9 cellular contexts compared by ENCODE assay signal in genomic region chr19:10593820-10594637, GRCh38. TPM values are rescaled to one million over a fixed set of nuclear protein-coding genes. Genes with fewer than 3 reads are reported as not detected.
DNase-seq lines count a peak whose midpoint lies in the region; ATAC-seq and TF ChIP-seq lines count a peak whose summit lies in the region.
"Had no signal": no experiment of that assay in that cellular context is flagged by ENCODE, and none has a peak within 500 bp of the region (broad histone marks: within the 10 kb centered on the region; RNA-seq: fewer than 3 reads in every experiment).

No MANE protein-coding gene starts in this region.

- TF ChIP-seq POLR2A in Peyer's patch (IDR thresholded peaks at IDR 0.05) (no peak), spleen (IDR thresholded peaks at IDR 0.05) (no peak)

- ATAC-seq in GM18907 (IDR thresholded peaks at IDR 0.05; ENCODE audit: unreplicated experiment) (peak; percentile 54), left cardiac atrium (peak; percentile 66 to 73), GM21737 (IDR thresholded peaks at IDR 0.05; ENCODE audit: unreplicated experiment) (no peak)

- TF ChIP-seq CTCF in Peyer's patch (IDR thresholded peaks at IDR 0.05) (no peak), spleen (IDR thresholded peaks at IDR 0.05 in 8 of 11, conservative IDR thresholded peaks at IDR 0.05 in 3 of 11) (no peak)

- peak overlapping the region in 3 of 7 donors; percentile 1 to 74 (median 61) for H3K27ac Mint-ChIP-seq in CD4-positive, alpha-beta memory T cell

- CTCF ChIA-PET in CD4-positive, alpha-beta memory T cell (lab: Charles Lee; ENCODE audit: partially characterized antibody) = interaction anchor here (1.1 to 2.1 kb wide), 2 partner anchors 13 to 51 kb away, joined by 5 to 13 read pairs; no protein-coding TSS in a partner anchor

- H3K27ac ChIP-seq in Peyer's patch (peak overlapping the region in 1 of 4 donors; percentile 66), spleen (peak overlapping the region in 7 of 8 donors; percentile 51 to 89 (median 84))
- H3K27ac ChIP-seq in CD4-positive, alpha-beta memory T cell (ENCODE audit: low read depth, low read length) = no peak overlapping the region

- intact Hi-C loops in left cardiac atrium (cut with DNase I) = no loop called here
- intact Hi-C loops in spleen (cut with DNase I; ENCODE audit: low total_unique reads) = no loop called here
- intact Hi-C loops in CD4-positive, alpha-beta memory T cell (cut with micrococcal nuclease) = no loop called here

- no peaks in the 10 kb centered on the region for H3K36me3 Mint-ChIP-seq in CD4-positive, alpha-beta memory T cell

- H3K27me3 Mint-ChIP-seq in CD4-positive, alpha-beta memory T cell = no peaks in the 10 kb centered on the region

- H3K9me3 ChIP-seq in Peyer's patch (no peaks in the 10 kb centered on the region), spleen (no peaks in the 10 kb centered on the region)
- H3K9me3 ChIP-seq in CD4-positive, alpha-beta memory T cell (ENCODE audit: control insufficient read depth in 1 of 2, low read length in 2 of 2) = no peaks in the 10 kb centered on the region

- peaks cover 9 to 26% (median 16%) of the 10 kb centered on the region in 4 donors for H3K4me1 Mint-ChIP-seq in CD4-positive, alpha-beta memory T cell

- no peaks in the 10 kb centered on the region for H3K9me3 Mint-ChIP-seq in CD4-positive, alpha-beta memory T cell

- WGBS in spleen, 5 donors = 56 to 70% (median 62%) methylated on average over 8 to 9 of the region's 9 CpGs

- POLR2A ChIA-PET in CD4-positive, alpha-beta memory T cell (lab: Charles Lee; ENCODE audit: partially characterized antibody) = interaction anchor here (1.5 kb wide), 1 partner anchor 11 kb away, joined by 5 read pairs; no protein-coding TSS in a partner anchor

- DNase-seq in Peyer's patch (peak in 2 of 3 donors; percentile 71 to 77), left cardiac atrium (no peak), spleen (peak; percentile 84), NOMO-1 treated with DMSO at 0.1 percent for 48 hours (lab: John Stamatoyannopoulos, UW; ENCODE audit: unreplicated experiment) (no peak), dermis blood vessel endothelial cell (no peak)
- no peak for DNase-seq in CD4-positive, alpha-beta memory T cell
- DNase-seq: effector CD4-positive, alpha-beta T cell had no signal

- H3K4me3 ChIP-seq in Peyer's patch (no peak overlapping the region), spleen (peak overlapping the region in 1 of 8 donors; percentile 53)
- no peak overlapping the region for H3K4me3 ChIP-seq in CD4-positive, alpha-beta memory T cell (ENCODE audit: low read length in 2 of 2)

- H3K27me3 ChIP-seq in Peyer's patch (no peaks in the 10 kb centered on the region), spleen (replicated peaks in 1 of 7) (peaks cover 0 to 2% (median 0%) of the 10 kb centered on the region in 7 donors)
- no peaks in the 10 kb centered on the region for H3K27me3 ChIP-seq in CD4-positive, alpha-beta memory T cell (ENCODE audit: insufficient read depth, low read length)

- H3K36me3 ChIP-seq in Peyer's patch (no peaks in the 10 kb centered on the region), spleen (no peaks in the 10 kb centered on the region)
- no peaks in the 10 kb centered on the region for H3K36me3 ChIP-seq in CD4-positive, alpha-beta memory T cell (ENCODE audit: insufficient read depth, low read length)

- no peak overlapping the region for H3K4me3 Mint-ChIP-seq in CD4-positive, alpha-beta memory T cell

- H3K4me1 ChIP-seq in Peyer's patch (peaks cover 0 to 15% (median 6%) of the 10 kb centered on the region in 4 donors), spleen (peaks cover 14 to 78% (median 43%) of the 10 kb centered on the region in 6 donors)
- peaks cover 20% of the 10 kb centered on the region for H3K4me1 ChIP-seq in CD4-positive, alpha-beta memory T cell (ENCODE audit: insufficient read depth, low read length)

RNA-seq across cellular contexts. Expression of gene AP1M2, which starts 6.9 kb away (rescaled TPM):
- total RNA-seq in Peyer's patch = 100 to 1,000 TPM in 1 of 4 donors, 10 to 100 TPM in 3; 60.2 to 102 (median 82.5) TPM
- under 1 TPM in 1 of 2 donors, not detected in 1; 0.55 TPM for total RNA-seq in left cardiac atrium
- 1 to 10 TPM in 3 of 7 donors, under 1 TPM in 3, not detected in 1; 0.65 to 2.1 (median 0.93) TPM for total RNA-seq in spleen
- polyA plus RNA-seq in spleen = under 1 TPM; 0.09 to 0.83 (median 0.74) TPM
- total RNA-seq in CD4-positive, alpha-beta memory T cell = not detected
- polyA plus RNA-seq in CD4-positive, alpha-beta memory T cell = not detected
- 0.17 TPM in 1 of 2 replicates, not detected in the other for total RNA-seq in dermis blood vessel endothelial cell

RNA-seq across cellular contexts. Expression of gene CDKN2D, which starts 25.2 kb away (rescaled TPM):
- total RNA-seq in Peyer's patch (1 to 10 TPM; 3.3 to 7.7 (median 6.4) TPM), left cardiac atrium (1 to 10 TPM; 6.6 TPM), spleen (10 to 100 TPM; 24.7 to 69.6 (median 44.5) TPM), dermis blood vessel endothelial cell (4.6 and 7.6 TPM in 2 replicates)
- 10 to 100 TPM; 30.0 to 35.4 (median 33.5) TPM for polyA plus RNA-seq in spleen
- 10 to 100 TPM; 25.6 to 29.2 TPM for total RNA-seq in CD4-positive, alpha-beta memory T cell
- 100 to 1,000 TPM; 130 to 159 TPM for polyA plus RNA-seq in CD4-positive, alpha-beta memory T cell

RNA-seq across cellular contexts. Expression of gene KRI1, which starts 28.2 kb away (rescaled TPM):
- total RNA-seq in Peyer's patch = 10 to 100 TPM; 16.3 to 97.4 (median 20.0) TPM
- 10 to 100 TPM; 11.0 to 15.0 TPM for total RNA-seq in left cardiac atrium
- total RNA-seq in spleen = 10 to 100 TPM; 24.9 to 39.6 (median 31.4) TPM
- 10 to 100 TPM; 31.5 to 43.3 (median 39.1) TPM for polyA plus RNA-seq in spleen
- total RNA-seq in CD4-positive, alpha-beta memory T cell = 10 to 100 TPM; 72.7 to 73.0 TPM
- 10 to 100 TPM in 1 of 2 donors, 1 to 10 TPM in 1; 3.2 to 36.3 TPM for polyA plus RNA-seq in CD4-positive, alpha-beta memory T cell
- 8.6 and 11.2 TPM in 2 replicates for total RNA-seq in dermis blood vessel endothelial cell

RNA-seq across cellular contexts. Expression of gene SLC44A2, which starts 31.3 kb away (rescaled TPM):
- 10 to 100 TPM; 24.2 to 81.7 (median 57.6) TPM for total RNA-seq in Peyer's patch
- 10 to 100 TPM; 83.9 to 97.3 TPM for total RNA-seq in left cardiac atrium
- total RNA-seq in spleen = 100 to 1,000 TPM; 199 to 358 (median 274) TPM
- 100 to 1,000 TPM; 108 to 128 (median 125) TPM for polyA plus RNA-seq in spleen
- total RNA-seq in CD4-positive, alpha-beta memory T cell = 100 to 1,000 TPM; 203 to 204 TPM
- 100 to 1,000 TPM; 195 to 284 TPM for polyA plus RNA-seq in CD4-positive, alpha-beta memory T cell
- 67.7 and 132 TPM in 2 replicates for total RNA-seq in dermis blood vessel endothelial cell

RNA-seq across cellular contexts. Expression of gene ATG4D, which starts 50.3 kb away (rescaled TPM):
- total RNA-seq in Peyer's patch (100 to 1,000 TPM in 3 of 4 donors, 10 to 100 TPM in 1; 36.3 to 169 (median 150) TPM), left cardiac atrium (10 to 100 TPM; 41.6 to 50.2 TPM), spleen (10 to 100 TPM; 18.2 to 40.5 (median 31.5) TPM), dermis blood vessel endothelial cell (9.5 and 12.6 TPM in 2 replicates)
- polyA plus RNA-seq in spleen = 10 to 100 TPM; 18.7 to 36.0 (median 33.8) TPM
- total RNA-seq in CD4-positive, alpha-beta memory T cell = 10 to 100 TPM; 51.5 to 58.6 TPM
- 10 to 100 TPM in 1 of 2 donors, 1 to 10 TPM in 1; 9.3 to 22.1 TPM for polyA plus RNA-seq in CD4-positive, alpha-beta memory T cell

Comparison
In these comparisons a context has a peak if more than half of its experiments do, and no peak if none do; other contexts are left out.
1. DNase-seq: peak in Peyer's patch (2 of 3) and spleen (single experiment); none in left cardiac atrium (single experiment), NOMO-1 treated with DMSO at 0.1 percent for 48 hours (single experiment), CD4-positive, alpha-beta memory T cell (0 of 5) and dermis blood vessel endothelial cell (single experiment).
2. RNA of gene AP1M2, which starts 6.9 kb away (total RNA-seq): 60.2 to 102 TPM in Peyer's patch; 0.65 to 2.1 TPM in spleen, 0.55 TPM in left cardiac atrium, not detected in CD4-positive, alpha-beta memory T cell and 0.17 TPM in dermis blood vessel endothelial cell; every median in the first group is over 10 times any median in the second.